20 cellular contexts compared by ENCODE assay signal in the genomic region with DNA sequence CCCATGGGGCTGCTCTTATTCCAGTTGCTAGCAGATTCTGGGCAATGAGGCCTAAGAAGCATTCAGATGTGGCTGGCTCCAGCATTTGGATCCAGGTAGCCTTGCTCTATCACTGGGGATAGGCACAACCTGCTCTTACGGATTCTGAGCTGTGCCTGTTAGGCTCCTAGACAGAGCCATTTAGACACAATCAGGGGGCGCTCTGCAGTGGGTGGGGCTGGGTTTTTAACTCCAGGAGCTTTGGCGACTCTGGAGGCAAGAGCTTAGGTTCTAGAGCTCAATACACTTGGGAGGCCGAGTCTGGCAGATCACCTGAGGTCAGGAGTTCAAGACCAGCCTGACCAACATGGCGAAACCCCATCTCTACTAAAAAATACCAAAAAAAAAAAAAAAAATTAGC. TPM values are rescaled to one million over a fixed set of nuclear protein-coding genes. Genes with fewer than 3 reads are reported as not detected.
DNase-seq lines count a peak whose midpoint lies in the region; ATAC-seq and TF ChIP-seq lines count a peak whose summit lies in the region.
"Had no signal": no experiment of that assay in that cellular context is flagged by ENCODE, and none has a peak within 500 bp of the region (broad histone marks: within the 10 kb centered on the region; RNA-seq: fewer than 3 reads in every experiment).

No MANE protein-coding gene starts in this region.

- TF ChIP-seq CTCF in 22Rv1 (IDR thresholded peaks at IDR 0.05) (peak; percentile 39), GM12874 (IDR thresholded peaks at IDR 0.05; ENCODE audit: insufficient read depth, low read depth, low read length) (0 out of 2 replicates have a peak, but pooled peaks have one; percentile 23), SU-DHL-6 (IDR thresholded peaks at IDR 0.05; ENCODE audit: insufficient read depth, low read length, poor library complexity, severe bottlenecking) (peak; percentile 26), foreskin keratinocyte (conservative IDR thresholded peaks at IDR 0.05) (peak; percentile 36), upper lobe of left lung (IDR thresholded peaks at IDR 0.05) (no peak), body of pancreas (IDR thresholded peaks at IDR 0.05) (no peak)

- 70 to 84% methylated on average over 5 of the region's 5 CpGs for WGBS in upper lobe of left lung, 2 donors
- 64 to 75% methylated on average over 5 of the region's 5 CpGs for WGBS in body of pancreas, 2 donors

- no peak overlapping the region for H2AFZ ChIP-seq in SU-DHL-6 (ENCODE audit: low read depth, low read length, severe bottlenecking)

- ATAC-seq in foreskin keratinocyte (no peak), upper lobe of left lung (ENCODE audit: low FRiP score in 2 of 2) (no peak), body of pancreas (no peak)

- TF ChIP-seq POLR2A in upper lobe of left lung (IDR thresholded peaks at IDR 0.05): no peak
- TF ChIP-seq POLR2A in body of pancreas (IDR thresholded peaks at IDR 0.05): no peak

- no peaks in the 10 kb centered on the region for H3K36me3 ChIP-seq in SU-DHL-6 (ENCODE audit: low read length)
- no peaks in the 10 kb centered on the region for H3K36me3 ChIP-seq in upper lobe of left lung
- no peaks in the 10 kb centered on the region for H3K36me3 ChIP-seq in body of pancreas (replicated peaks in 1 of 2; ENCODE audit: insufficient read depth in 1 of 2, low read depth in 2 of 2)
- H3K36me3 ChIP-seq: esophagus muscularis mucosa, stomach, vagina had no signal

- H3K27ac ChIP-seq in 22Rv1 (no peak overlapping the region), SU-DHL-6 (ENCODE audit: low read depth, low read length) (no peak overlapping the region), foreskin keratinocyte (no peak overlapping the region), upper lobe of left lung (no peak overlapping the region), body of pancreas (no peak overlapping the region)
- H3K27ac ChIP-seq: esophagus muscularis mucosa, stomach, vagina had no signal

- H3K9me3 ChIP-seq in SU-DHL-6 (ENCODE audit: insufficient read depth, low read length): no peaks in the 10 kb centered on the region
- H3K9me3 ChIP-seq in upper lobe of left lung: no peaks in the 10 kb centered on the region
- H3K9me3 ChIP-seq in body of pancreas: no peaks in the 10 kb centered on the region
- H3K9me3 ChIP-seq: esophagus muscularis mucosa, stomach, vagina had no signal

- intact Hi-C loops in body of pancreas (cut with DNase I): loop anchor here (10.0 kb wide), 1 partner anchor 208 kb away; no protein-coding TSS in a partner anchor

- H3K4me3 ChIP-seq in SU-DHL-6 (ENCODE audit: insufficient read depth, low read length, poor library complexity, severe bottlenecking) (no peak overlapping the region), upper lobe of left lung (no peak overlapping the region), body of pancreas (no peak overlapping the region)
- H3K4me3 ChIP-seq: esophagus muscularis mucosa, stomach, vagina had no signal

- TF ChIP-seq EP300 in upper lobe of left lung (IDR thresholded peaks at IDR 0.05): no peak

- H3K27me3 ChIP-seq in SU-DHL-6 (ENCODE audit: low read length) (no peaks in the 10 kb centered on the region), foreskin keratinocyte (no peaks in the 10 kb centered on the region), upper lobe of left lung (no peaks in the 10 kb centered on the region), body of pancreas (no peaks in the 10 kb centered on the region)
- H3K27me3 ChIP-seq: dorsolateral prefrontal cortex, vagina had no signal

- H3K9ac ChIP-seq in SU-DHL-6 (ENCODE audit: low read length): no peak overlapping the region

- H3K4me2 ChIP-seq in SU-DHL-6 (ENCODE audit: low read depth, low read length, poor library complexity, severe bottlenecking): no peak overlapping the region

- H3K79me2 ChIP-seq in SU-DHL-6 (ENCODE audit: insufficient read depth, low read length): no peaks in the 10 kb centered on the region

- H3F3A ChIP-seq in SU-DHL-6 (ENCODE audit: insufficient read depth): no peaks in the 10 kb centered on the region

- no peaks in the 10 kb centered on the region for H3K9me2 ChIP-seq in SU-DHL-6 (replicated peaks; ENCODE audit: insufficient read depth, low read length)

- DNase-seq in foreskin keratinocyte (no peak), NCI-H1930 (lab: John Stamatoyannopoulos, UW) (no peak), upper lobe of left lung (no peak), body of pancreas (no peak)
- no peak for DNase-seq in stimulated activated naive CD4-positive, alpha-beta T cell treated with Interleukin-2 at 50 U/mL for 16 hours (lab: John Stamatoyannopoulos, UW)
- DNase-seq: activated CD4-positive, alpha-beta T cell treated with anti-CD3 and anti-CD28 coated beads for 1 hour; activated naive CD4-positive, alpha-beta T cell; GF-D8; islet precursor cell; MM.1S; stomach had no signal

- no peaks in the 10 kb centered on the region for H4K20me1 ChIP-seq in SU-DHL-6 (ENCODE audit: low read depth, low read length)

- H3K4me1 ChIP-seq in foreskin keratinocyte: no peaks in the 10 kb centered on the region
- H3K4me1 ChIP-seq in upper lobe of left lung: no peaks in the 10 kb centered on the region
- H3K4me1 ChIP-seq in body of pancreas: peaks cover 5% of the 10 kb centered on the region
- H3K4me1 ChIP-seq: esophagus muscularis mucosa had no signal

RNA-seq across cellular contexts. Expression of a gene that starts 32.0 kb away (rescaled TPM):
- total RNA-seq in foreskin keratinocyte (not detected in 2 replicates), upper lobe of left lung (not detected), body of pancreas (under 1 TPM in 1 of 2 donors, not detected in 1; 0.26 TPM)
- not detected in 2 replicates for polyA plus RNA-seq in foreskin keratinocyte
- total RNA-seq: esophagus muscularis mucosa, mesenteric fat pad had no signal

RNA-seq across cellular contexts. Expression of a gene that starts 47.2 kb away (rescaled TPM):
- total RNA-seq in foreskin keratinocyte (not detected in 2 replicates), upper lobe of left lung (not detected), body of pancreas (not detected)
- polyA plus RNA-seq in foreskin keratinocyte: not detected in 2 replicates
- total RNA-seq: astrocyte, esophagus muscularis mucosa, mesenteric fat pad, renal cortical epithelial cell, stomach, vagina had no signal
- polyA plus RNA-seq: stomach had no signal

Comparison
In these comparisons a context has a peak if more than half of its experiments do, and no peak if none do; other contexts are left out.
1. CTCF ChIP-seq: peak in 22Rv1 (single experiment), GM12874 (single experiment), SU-DHL-6 (single experiment) and foreskin keratinocyte (single experiment); none in upper lobe of left lung (0 of 6) and body of pancreas (0 of 7).